ENCODE assay signal across 8 cellular contexts in the genomic region with DNA sequence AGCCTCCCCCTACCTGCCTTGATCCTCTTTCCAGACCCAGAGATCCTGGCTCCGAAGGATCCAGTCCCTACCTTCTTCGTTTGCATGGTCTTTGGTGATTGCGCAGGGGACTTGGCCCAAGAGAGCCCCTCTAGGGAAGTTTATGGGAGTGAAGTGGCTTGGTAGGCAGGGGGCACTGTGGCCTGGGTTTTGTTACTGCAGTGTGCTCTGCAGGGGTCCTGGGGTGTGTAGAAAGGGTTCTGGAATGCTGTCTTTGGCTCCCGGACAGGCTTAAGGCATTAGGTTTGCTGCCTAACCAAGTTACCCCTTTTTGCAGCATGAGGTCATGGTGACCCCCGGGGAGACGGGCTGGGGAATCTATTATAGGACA. TPM values are rescaled to one million over a fixed set of nuclear protein-coding genes. Genes with fewer than 3 reads are reported as not detected.
A peak's percentile ranks its signal among the peaks of the same experiment; 100 is the strongest.
DNase-seq lines count a peak whose midpoint lies in the region; ATAC-seq, FAIRE-seq and TF ChIP-seq lines count a peak whose summit lies in the region.

No MANE protein-coding gene starts in this region.

- peaks cover 5% of the 10 kb centered on the region for H3K27me3 ChIP-seq in H7 (ENCODE audit: control insufficient read depth, insufficient read depth, low read length)
- no peaks in the 10 kb centered on the region for H3K27me3 ChIP-seq in brain microvascular endothelial cell (replicated peaks)
- no peaks in the 10 kb centered on the region for H3K27me3 ChIP-seq in small intestine (ENCODE audit: control insufficient read depth in 2 of 2, insufficient read depth in 2 of 2, low read length in 2 of 2)

- in situ Hi-C loops in brain microvascular endothelial cell (cut with HindIII; ENCODE audit: low pct_ligation_motif_present, low sequenced_read_pairs): loop anchor here (25.0 kb wide), 1 partner anchor 92 kb away; no protein-coding TSS in a partner anchor

- DNase-seq in H7: peak; percentile 85
- peak; percentile 49 for DNase-seq in brain microvascular endothelial cell
- DNase-seq in mesothelial cell of epicardium (ENCODE audit: low spot score in 2 of 2, unreplicated experiment in 2 of 2): no peak
- DNase-seq in small intestine: no peak
- no peak for DNase-seq in 8988T
- no peak for DNase-seq in stimulated activated naive CD4-positive, alpha-beta T cell treated with Interleukin-2 at 50 U/mL for 16 hours (lab: John Stamatoyannopoulos, UW)

- H3K4me3 ChIP-seq in H7 (ENCODE audit: insufficient read depth, low read depth, low read length) (peak overlapping the region; percentile 46), brain microvascular endothelial cell (ENCODE audit: low read depth, low read length) (peak overlapping the region; percentile 41), small intestine (ENCODE audit: low read depth in 1 of 2, low read length in 2 of 2) (peak overlapping the region in 1 of 2 donors; percentile 46)

- H3K4me1 Mint-ChIP-seq in mesothelial cell of epicardium: peaks cover 28% of the 10 kb centered on the region

- peaks cover 2 to 9% of the 10 kb centered on the region in 2 donors for H3K4me1 ChIP-seq in small intestine (ENCODE audit: control insufficient read depth in 2 of 2, insufficient read depth in 1 of 2, low read depth in 1 of 2, low read length in 1 of 2)

- 48 to 70% (median 66%) methylated on average over 6 of the region's 6 CpGs for WGBS in small intestine, 3 donors

- no peak for FAIRE-seq in small intestine (lab: Jason Lieb, UNC)

- H3K9me3 ChIP-seq in small intestine (ENCODE audit: control insufficient read depth, low read depth): no peaks in the 10 kb centered on the region

- no peak for ATAC-seq in GM18511 (IDR thresholded peaks at IDR 0.05; ENCODE audit: unreplicated experiment)

- peak overlapping the region; percentile 63 for H3K4me3 Mint-ChIP-seq in mesothelial cell of epicardium

- peaks cover 4% of the 10 kb centered on the region for H3K27me3 Mint-ChIP-seq in mesothelial cell of epicardium (ENCODE audit: low read depth)

- no peak overlapping the region for H3K27ac Mint-ChIP-seq in mesothelial cell of epicardium

- peaks cover 15% of the 10 kb centered on the region for H3K36me3 Mint-ChIP-seq in mesothelial cell of epicardium

- H3K9me3 Mint-ChIP-seq in mesothelial cell of epicardium: no peaks in the 10 kb centered on the region

- peaks cover 17% of the 10 kb centered on the region for H3K36me3 ChIP-seq in H7 (replicated peaks; ENCODE audit: control insufficient read depth, insufficient read depth, low read length)
- peaks cover 32% of the 10 kb centered on the region for H3K36me3 ChIP-seq in brain microvascular endothelial cell (replicated peaks)
- peaks cover 0 to 5% of the 10 kb centered on the region in 2 donors for H3K36me3 ChIP-seq in small intestine (ENCODE audit: control insufficient read depth in 2 of 2, insufficient read depth in 2 of 2, low read length in 2 of 2)

- TF ChIP-seq CTCF in 22Rv1 (IDR thresholded peaks at IDR 0.05) (peak; percentile 37), brain microvascular endothelial cell (IDR thresholded peaks at IDR 0.05; ENCODE audit: low read depth, low read length, missing control alignments) (peak; percentile 65), mesothelial cell of epicardium (IDR thresholded peaks at IDR 0.05; ENCODE audit: unreplicated experiment) (no peak)

- peak overlapping the region; percentile 82; the same call in 1 of the 2 replicates for H3K27ac ChIP-seq in 22Rv1
- H3K27ac ChIP-seq in brain microvascular endothelial cell: no peak overlapping the region
- H3K27ac ChIP-seq in small intestine (ENCODE audit: low read depth in 1 of 2, low read length in 1 of 2): peak overlapping the region in 1 of 2 donors; percentile 18

RNA-seq across cellular contexts. Expression of a gene that starts 3.8 kb away (rescaled TPM):
- total RNA-seq in H7 (2014; rRNA removed; shearing (Covaris generic)): 62.0 and 73.2 TPM in 2 replicates
- 37.5 to 38.8 TPM (median 38.6 TPM) in 3 replicates for total RNA-seq in mesothelial cell of epicardium
- polyA plus RNA-seq in small intestine: 10 to 100 TPM; 13.8 to 19.7 (median 16.0) TPM

RNA-seq across cellular contexts. Expression of a gene that starts 8.2 kb away (rescaled TPM):
- not detected in 2 replicates for total RNA-seq in H7 (2014; rRNA removed; shearing (Covaris generic))
- total RNA-seq in mesothelial cell of epicardium: 0.57 to 1.00 TPM (median 0.60 TPM) in 3 replicates
- polyA plus RNA-seq in small intestine: 100 to 1,000 TPM in 1 of 3 donors, 10 to 100 TPM in 1, 1 to 10 TPM in 1; 2.9 to 103 (median 42.0) TPM

RNA-seq across cellular contexts. Expression of a gene that starts 56.7 kb away (rescaled TPM):
- 147 and 188 TPM in 2 replicates for total RNA-seq in H7 (2014; rRNA removed; shearing (Covaris generic))
- total RNA-seq in mesothelial cell of epicardium: 34.7 to 38.3 TPM (median 36.8 TPM) in 3 replicates
- polyA plus RNA-seq in small intestine: 100 to 1,000 TPM; 109 to 131 (median 128) TPM

Comparison
In these comparisons a context has a peak if more than half of its experiments do, and no peak if none do; other contexts are left out.
1. DNase-seq: peak in H7 (single experiment) and brain microvascular endothelial cell (single experiment); none in mesothelial cell of epicardium (0 of 2), small intestine (single experiment), 8988T (single experiment) and stimulated activated naive CD4-positive, alpha-beta T cell treated with Interleukin-2 at 50 U/mL for 16 hours (single experiment).